Comparison of ENCODE assay signal across 18 cellular contexts in genomic region chr17:6704472-6705052, GRCh38. TPM values are rescaled to one million over a fixed set of nuclear protein-coding genes. Genes with fewer than 3 reads are reported as not detected.
DNase-seq lines count a peak whose midpoint lies in the region; ATAC-seq and TF ChIP-seq lines count a peak whose summit lies in the region.
"Had no signal": no experiment of that assay in that cellular context is flagged by ENCODE, and none has a peak within 500 bp of the region (broad histone marks: within the 10 kb centered on the region; RNA-seq: fewer than 3 reads in every experiment).

No MANE protein-coding gene starts in this region.

- H3K9me3 ChIP-seq in liver (ENCODE audit: control insufficient read depth in 4 of 4, low read length in 3 of 4) (no peaks in the 10 kb centered on the region), neuronal stem cell (replicated peaks in 1 of 2; ENCODE audit: control insufficient read depth in 2 of 2, insufficient read depth in 1 of 2, low read depth in 1 of 2, low read length in 2 of 2) (no peaks in the 10 kb centered on the region)

- no peaks in the 10 kb centered on the region for H3K27me3 ChIP-seq in liver (ENCODE audit: control insufficient read depth in 4 of 4, insufficient read depth in 4 of 4, low read length in 3 of 4)
- peaks cover 0 to 30% (median 2%) of the 10 kb centered on the region in 3 experiments for H3K27me3 ChIP-seq in neuronal stem cell (ENCODE audit: control insufficient read depth in 3 of 3, insufficient read depth in 3 of 3, low read depth in 1 of 3, low read length in 3 of 3)

- H3K4me3 Mint-ChIP-seq in central memory CD8-positive, alpha-beta T cell: no peak overlapping the region
- H3K4me3 Mint-ChIP-seq in mesothelial cell of epicardium: no peak overlapping the region
- H3K4me3 Mint-ChIP-seq: CD4-positive, alpha-beta memory T cell had no signal

- H3K4me2 ChIP-seq in neuronal stem cell (ENCODE audit: insufficient read depth, low read length, poor library complexity, severe bottlenecking): no peak overlapping the region

- H3K14ac ChIP-seq in neuronal stem cell (ENCODE audit: low read length): no peak overlapping the region

- peak overlapping the region; percentile 49 for H3K18ac ChIP-seq in neuronal stem cell (ENCODE audit: low read length)

- TF ChIP-seq RAD21 in liver (IDR thresholded peaks at IDR 0.05): no peak

- no peak overlapping the region for H3K4me3 ChIP-seq in liver (ENCODE audit: low read depth in 1 of 3, low read length in 3 of 3)
- H3K4me3 ChIP-seq in neuronal stem cell (ENCODE audit: low read length in 2 of 2): no peak overlapping the region
- H3K4me3 ChIP-seq: GM23248 had no signal

- H3K27ac Mint-ChIP-seq in central memory CD8-positive, alpha-beta T cell (ENCODE audit: low read depth): peak overlapping the region; percentile 13
- no peak overlapping the region for H3K27ac Mint-ChIP-seq in mesothelial cell of epicardium

- no peak overlapping the region for H4K8ac ChIP-seq in neuronal stem cell (ENCODE audit: low read depth, low read length)

- H3K9ac ChIP-seq in liver (ENCODE audit: low read depth in 1 of 2, low read length in 2 of 2) (no peak overlapping the region), neuronal stem cell (ENCODE audit: low read depth, low read length, poor library complexity) (no peak overlapping the region)
- H3K9ac ChIP-seq: GM23248 had no signal

- H3K27ac ChIP-seq in liver (ENCODE audit: low read depth in 1 of 2, low read length in 2 of 2) (peak overlapping the region; percentile 50 to 97), neuronal stem cell (replicated peaks; ENCODE audit: low read length) (no peak overlapping the region)
- H3K27ac ChIP-seq: GM23248 had no signal

- peaks cover 63% of the 10 kb centered on the region for H3K27me3 Mint-ChIP-seq in central memory CD8-positive, alpha-beta T cell
- peaks cover 58% of the 10 kb centered on the region for H3K27me3 Mint-ChIP-seq in mesothelial cell of epicardium (ENCODE audit: low read depth)

- no peak overlapping the region for H4K91ac ChIP-seq in neuronal stem cell (ENCODE audit: low read depth, low read length, poor library complexity)

- peak overlapping the region; percentile 52 for H2AK5ac ChIP-seq in neuronal stem cell (ENCODE audit: low read depth, low read length)

- H2BK12ac ChIP-seq in neuronal stem cell (ENCODE audit: low read length): no peak overlapping the region

- no peaks in the 10 kb centered on the region for H3K9me3 Mint-ChIP-seq in central memory CD8-positive, alpha-beta T cell
- no peaks in the 10 kb centered on the region for H3K9me3 Mint-ChIP-seq in mesothelial cell of epicardium
- H3K9me3 Mint-ChIP-seq: CD4-positive, alpha-beta memory T cell had no signal

- peak overlapping the region; percentile 66 for H3K23ac ChIP-seq in neuronal stem cell (ENCODE audit: low read depth, low read length, poor library complexity)

- no peak for ATAC-seq in central memory CD8-positive, alpha-beta T cell (replicated peaks; ENCODE audit: extremely low read depth, poor library complexity, severe bottlenecking)

- H3K4me1 Mint-ChIP-seq in central memory CD8-positive, alpha-beta T cell: no peaks in the 10 kb centered on the region
- peaks cover 6% of the 10 kb centered on the region for H3K4me1 Mint-ChIP-seq in mesothelial cell of epicardium
- H3K4me1 Mint-ChIP-seq: CD4-positive, alpha-beta memory T cell had no signal

- peak overlapping the region; percentile 46 for H2BK5ac ChIP-seq in neuronal stem cell (ENCODE audit: low read length)

- 63% methylated on average over 6 of the region's 6 CpGs for WGBS in liver
- no CpG with 5 or more reads among the region's 6 CpGs for WGBS in neuronal stem cell (ENCODE audit: extremely low coverage in 2 of 2, insufficient read length in 2 of 2, insufficient replicate concordance in 1 of 2), 2 donors

- no peaks in the 10 kb centered on the region for H3K79me1 ChIP-seq in neuronal stem cell (ENCODE audit: low read depth, low read length)

- H3K36me3 ChIP-seq in liver (ENCODE audit: control insufficient read depth in 4 of 4, insufficient read depth in 3 of 4, low read depth in 1 of 4, low read length in 3 of 4) (peaks cover 0 to 14% (median 6%) of the 10 kb centered on the region in 4 donors), neuronal stem cell (replicated peaks in 1 of 2; ENCODE audit: control insufficient read depth in 2 of 2, insufficient read depth in 2 of 2, low read length in 2 of 2) (no peaks in the 10 kb centered on the region)

- TF ChIP-seq CTCF in liver (IDR thresholded peaks at IDR 0.05; ENCODE audit: low read depth, low read length, missing input control): no peak
- no peak for TF ChIP-seq CTCF in mesothelial cell of epicardium (IDR thresholded peaks at IDR 0.05; ENCODE audit: unreplicated experiment)

- no peak overlapping the region for H2BK120ac ChIP-seq in neuronal stem cell (ENCODE audit: low read depth, low read length)

- peaks cover 2% of the 10 kb centered on the region for H3K36me3 Mint-ChIP-seq in central memory CD8-positive, alpha-beta T cell (ENCODE audit: insufficient read depth)
- no peaks in the 10 kb centered on the region for H3K36me3 Mint-ChIP-seq in mesothelial cell of epicardium
- H3K36me3 Mint-ChIP-seq: CD4-positive, alpha-beta memory T cell had no signal

- no peak overlapping the region for H3K4ac ChIP-seq in neuronal stem cell (ENCODE audit: low read length)

- H3K4me1 ChIP-seq in liver (ENCODE audit: control insufficient read depth in 4 of 4, insufficient read depth in 4 of 4, low read length in 3 of 4) (peaks cover 31 to 93% (median 81%) of the 10 kb centered on the region in 4 donors), neuronal stem cell (ENCODE audit: control insufficient read depth in 2 of 2, insufficient read depth in 1 of 2, low read depth in 1 of 2, low read length in 2 of 2) (peaks cover 0 to 2% of the 10 kb centered on the region in 2 donors)

- H2AFZ ChIP-seq in neuronal stem cell (ENCODE audit: low read length): no peak overlapping the region
- H2AFZ ChIP-seq: GM23248 had no signal

- DNase-seq in central memory CD8-positive, alpha-beta T cell (ENCODE audit: low spot score in 2 of 2): no peak
- DNase-seq in neuronal stem cell (ENCODE audit: low spot score) (no peak), SK-N-DZ (ENCODE audit: low spot score) (no peak), NCI-H774 (lab: John Stamatoyannopoulos, UW) (no peak), mesothelial cell of epicardium (ENCODE audit: low spot score in 2 of 2, unreplicated experiment in 2 of 2) (no peak)
- DNase-seq: C1 segment of cervical spinal cord; CD4-positive, alpha-beta memory T cell; COR-L47; DMS153; DND-41; GM23248; H7; HCEC 1CT had no signal

- peak overlapping the region; percentile 75 for H2BK15ac ChIP-seq in neuronal stem cell (ENCODE audit: low read length)

TF ChIP-seq in liver, 16 proteins besides CTCF, POLR2A, EP300 and RAD21:
- TF ChIP-seq ATF3 (IDR thresholded peaks at IDR 0.05) (no peak), HNF4A (conservative IDR thresholded peaks at IDR 0.05) (peak; percentile 18 to 21)
TF ChIP-seq in liver: peak in this region for 1.

RNA-seq across cellular contexts. Expression of gene SLC13A5, which starts 8.6 kb away (rescaled TPM):
- total RNA-seq in liver (100 to 1,000 TPM in 1 of 2 donors, 10 to 100 TPM in 1; 88.4 to 399 TPM), mesothelial cell of epicardium (0.18 to 0.47 TPM (median 0.38 TPM) in 3 replicates)
- polyA plus RNA-seq in liver: 100 to 1,000 TPM; 159 to 329 TPM
- polyA plus RNA-seq in neuronal stem cell (2013, experiment 1 of 2): 0.13 TPM
- 0.06 TPM for polyA plus RNA-seq in neuronal stem cell (2013, experiment 2 of 2)
- polyA plus RNA-seq in SK-N-DZ (2014; cell fraction: cytosol; rRNA removed): not detected in 2 replicates
- polyA plus RNA-seq in SK-N-DZ (2014; cell fraction: nucleus; rRNA removed): not detected in 2 replicates
- total RNA-seq: A673; CD4-positive, alpha-beta memory T cell; GM23248 had no signal
- polyA plus RNA-seq: BJ; CD4-positive, alpha-beta memory T cell; GM23248 had no signal

RNA-seq across cellular contexts. Expression of gene XAF1, which starts 51.3 kb away (rescaled TPM):
- total RNA-seq in liver (10 to 100 TPM in 1 of 2 donors, 1 to 10 TPM in 1; 6.7 to 33.9 TPM), mesothelial cell of epicardium (4.5 to 8.1 TPM (median 5.1 TPM) in 3 replicates)
- 10 to 100 TPM; 18.3 to 20.2 TPM for polyA plus RNA-seq in liver
- polyA plus RNA-seq in neuronal stem cell (2013, experiment 1 of 2): 0.01 TPM
- 0.01 TPM for polyA plus RNA-seq in neuronal stem cell (2013, experiment 2 of 2)
- polyA plus RNA-seq in SK-N-DZ (2014; cell fraction: cytosol; rRNA removed): not detected in 2 replicates
- not detected in 2 replicates for polyA plus RNA-seq in SK-N-DZ (2014; cell fraction: nucleus; rRNA removed)
- total RNA-seq: A172, A673, H1, H7 had no signal
- polyA plus RNA-seq: H1 had no signal

RNA-seq across cellular contexts. Expression of gene C17orf100, which starts 53.0 kb away (rescaled TPM):
- total RNA-seq in liver (1 to 10 TPM in 1 of 2 donors, under 1 TPM in 1; 0.56 to 2.2 TPM), mesothelial cell of epicardium (6.1 to 7.6 TPM (median 7.1 TPM) in 3 replicates)
- polyA plus RNA-seq in liver: 10 to 100 TPM in 1 of 2 donors, 1 to 10 TPM in 1; 3.3 to 33.2 TPM
- 7.5 TPM for polyA plus RNA-seq in neuronal stem cell (2013, experiment 1 of 2)
- polyA plus RNA-seq in neuronal stem cell (2013, experiment 2 of 2): 7.7 TPM
- 4.4 and 7.7 TPM in 2 replicates for polyA plus RNA-seq in SK-N-DZ (2014; cell fraction: cytosol; rRNA removed)
- polyA plus RNA-seq in SK-N-DZ (2014; cell fraction: nucleus; rRNA removed): 2.9 and 5.9 TPM in 2 replicates

RNA-seq across cellular contexts. Expression of gene MED31, which starts 53.2 kb away (rescaled TPM):
- total RNA-seq in liver (10 to 100 TPM in 1 of 2 donors, 1 to 10 TPM in 1; 6.9 to 10.4 TPM), mesothelial cell of epicardium (11.8 to 13.5 TPM (median 12.1 TPM) in 3 replicates)
- polyA plus RNA-seq in liver: 10 to 100 TPM in 1 of 2 donors, 1 to 10 TPM in 1; 7.0 to 29.8 TPM
- 39.1 TPM for polyA plus RNA-seq in neuronal stem cell (2013, experiment 1 of 2)
- polyA plus RNA-seq in neuronal stem cell (2013, experiment 2 of 2): 41.1 TPM
- 12.0 and 19.8 TPM in 2 replicates for polyA plus RNA-seq in SK-N-DZ (2014; cell fraction: cytosol; rRNA removed)
- 14.1 and 20.7 TPM in 2 replicates for polyA plus RNA-seq in SK-N-DZ (2014; cell fraction: nucleus; rRNA removed)

Comparison
In these comparisons a context has a peak if more than half of its experiments do, and no peak if none do; other contexts are left out.
1. RNA of gene SLC13A5, which starts 8.6 kb away (total RNA-seq): 88.4 to 399 TPM in liver; 0.18 to 0.47 TPM in mesothelial cell of epicardium; every median in the first group is over 10 times any median in the second.